ENCODE assay signal across 8 cellular contexts in genomic region chr17:31550389-31551056, GRCh38.
DNase-seq lines count a peak whose midpoint lies in the region; ATAC-seq and TF ChIP-seq lines count a peak whose summit lies in the region.

No MANE protein-coding gene starts in this region.

- H3K79me1 ChIP-seq in H9 (ENCODE audit: insufficient read depth, low read depth, low read length, poor library complexity, severe bottlenecking) = no peaks in the 10 kb centered on the region

- TF ChIP-seq CTCF in H9 (conservative IDR thresholded peaks at IDR 0.05) = no peak

- peaks cover 56% of the 10 kb centered on the region for H3K27me3 Mint-ChIP-seq in H9 (ENCODE audit: low read depth)
- peaks cover 21% of the 10 kb centered on the region for H3K27me3 Mint-ChIP-seq in activated T-helper 1 cell treated with anti-CD3 and anti-CD28 coated beads, Interleukin-12 subunit alpha, Interleukin-12 subunit beta, Interleukin-2, Interleukin-4 antibody, amounts not matched to agents 30 ng/mL and 10 ng/mL and 1 ng/mL, durations not matched to agents 14 hours and 24 hours and 36 hours (ENCODE audit: insufficient read depth)

- H3K14ac ChIP-seq in H9 (ENCODE audit: insufficient read depth, low read length) = no peak overlapping the region

- H3K18ac ChIP-seq in H9 (ENCODE audit: insufficient read length, low read depth, low read length) = no peak overlapping the region

- WGBS in H9 (ENCODE audit: extremely low coverage, insufficient read length, low lambda C conversion rate) = no CpG with 5 or more reads among the region's 17 CpGs

- H3K9me3 ChIP-seq in H9 (ENCODE audit: control insufficient read depth, low read depth, low read length) (no peaks in the 10 kb centered on the region), iPS-18a (ENCODE audit: control insufficient read depth, low read depth, low read length) (no peaks in the 10 kb centered on the region), subcutaneous abdominal adipose tissue (ENCODE audit: control insufficient read depth in 5 of 5, low read length in 5 of 5) (no peaks in the 10 kb centered on the region)

- intact Hi-C loops in activated T-helper 1 cell treated with anti-CD3 and anti-CD28 coated beads, Interleukin-12 subunit alpha, Interleukin-12 subunit beta, Interleukin-2, Interleukin-4 antibody, amounts not matched to agents 30 ng/mL and 10 ng/mL and 1 ng/mL, durations not matched to agents 14 hours and 24 hours and 36 hours (cut with micrococcal nuclease) = loop anchor here (1.0 kb wide), 3 partner anchors 8 to 130 kb away; no protein-coding TSS in a partner anchor

- H3K4me1 Mint-ChIP-seq in H9 = peaks cover 2 to 10% of the 10 kb centered on the region in 2 experiments; a peak in 1 of 4 replicates
- H3K4me1 Mint-ChIP-seq in activated T-helper 1 cell treated with anti-CD3 and anti-CD28 coated beads, Interleukin-12 subunit alpha, Interleukin-12 subunit beta, Interleukin-2, Interleukin-4 antibody, amounts not matched to agents 30 ng/mL and 10 ng/mL and 1 ng/mL, durations not matched to agents 14 hours and 24 hours and 36 hours (ENCODE audit: low read depth) = peaks cover 20% of the 10 kb centered on the region

- H2BK12ac ChIP-seq in H9 (ENCODE audit: insufficient read length, low read depth, low read length) = no peak overlapping the region

- peak overlapping the region; percentile 81 to 92 for H3K4me3 Mint-ChIP-seq in H9
- H3K4me3 Mint-ChIP-seq in activated T-helper 1 cell treated with anti-CD3 and anti-CD28 coated beads, Interleukin-12 subunit alpha, Interleukin-12 subunit beta, Interleukin-2, Interleukin-4 antibody, amounts not matched to agents 30 ng/mL and 10 ng/mL and 1 ng/mL, durations not matched to agents 14 hours and 24 hours and 36 hours = peak overlapping the region; percentile 70

- H3K9me3 Mint-ChIP-seq in H9 = no peaks in the 10 kb centered on the region; a peak in 2 of 5 replicates
- H3K9me3 Mint-ChIP-seq in activated T-helper 1 cell treated with anti-CD3 and anti-CD28 coated beads, Interleukin-12 subunit alpha, Interleukin-12 subunit beta, Interleukin-2, Interleukin-4 antibody, amounts not matched to agents 30 ng/mL and 10 ng/mL and 1 ng/mL, durations not matched to agents 14 hours and 24 hours and 36 hours = no peaks in the 10 kb centered on the region

- no peaks in the 10 kb centered on the region for H3K27me3 ChIP-seq in H9 (ENCODE audit: insufficient read depth, low read length)
- peaks cover 48% of the 10 kb centered on the region for H3K27me3 ChIP-seq in iPS-18a (ENCODE audit: control insufficient read depth, insufficient read depth, low read length)
- H3K27me3 ChIP-seq in subcutaneous abdominal adipose tissue (ENCODE audit: control insufficient read depth in 5 of 5, insufficient read depth in 4 of 5, low read length in 5 of 5) = no peaks in the 10 kb centered on the region

- no peaks in the 10 kb centered on the region for H3K79me2 ChIP-seq in H9 (ENCODE audit: insufficient read depth, low read length)

- no peak overlapping the region for H4K5ac ChIP-seq in H9 (ENCODE audit: insufficient read length, low read depth, low read length)

- no peak overlapping the region for H3T11ph ChIP-seq in H9 (ENCODE audit: low read length)

- no peak overlapping the region for H3K56ac ChIP-seq in H9 (ENCODE audit: insufficient read length, low read depth, low read length)

- H3K23me2 ChIP-seq in H9 (ENCODE audit: insufficient read length, low read depth, low read length, poor library complexity, severe bottlenecking) = peaks cover 7% of the 10 kb centered on the region

- no peak overlapping the region for H4K8ac ChIP-seq in H9 (replicated peaks; ENCODE audit: insufficient read length, low read depth, low read length)

- no peak overlapping the region for H3K27ac Mint-ChIP-seq in H9
- peak overlapping the region; percentile 58 for H3K27ac Mint-ChIP-seq in activated T-helper 1 cell treated with anti-CD3 and anti-CD28 coated beads, Interleukin-12 subunit alpha, Interleukin-12 subunit beta, Interleukin-2, Interleukin-4 antibody, amounts not matched to agents 30 ng/mL and 10 ng/mL and 1 ng/mL, durations not matched to agents 14 hours and 24 hours and 36 hours

- H2BK20ac ChIP-seq in H9 (ENCODE audit: low read depth, low read length, poor library complexity, severe bottlenecking) = no peak overlapping the region

- H3K4me1 ChIP-seq in H9 (ENCODE audit: insufficient read depth, low read length) (0 out of 2 replicates have a peak, but pooled peaks cover 2% of the 10 kb centered on the region), iPS-18a (ENCODE audit: control insufficient read depth, low read depth, low read length) (no peaks in the 10 kb centered on the region), subcutaneous abdominal adipose tissue (ENCODE audit: control insufficient read depth in 5 of 5, insufficient read depth in 5 of 5, low read length in 5 of 5) (peaks cover 0 to 15% (median 8%) of the 10 kb centered on the region in 5 donors)

- H3K23ac ChIP-seq in H9 (ENCODE audit: insufficient read length, low read depth, low read length) = no peak overlapping the region

- H2AFZ ChIP-seq in H9 (ENCODE audit: low read length) = no peak overlapping the region

- peak; percentile 26 for DNase-seq in AG08396 (ENCODE audit: low spot score)
- no peak for DNase-seq in H9
- DNase-seq in activated T-helper 1 cell treated with anti-CD3 and anti-CD28 coated beads, Interleukin-12 subunit alpha, Interleukin-12 subunit beta, Interleukin-2, Interleukin-4 antibody, amounts not matched to agents 30 ng/mL and 10 ng/mL and 1 ng/mL, durations not matched to agents 14 hours and 24 hours and 36 hours (ENCODE audit: low spot score) = no peak
- DNase-seq in NCI-H446 (lab: John Stamatoyannopoulos, UW) = no peak

- no peak overlapping the region for H2BK120ac ChIP-seq in H9 (ENCODE audit: low read depth, low read length, poor library complexity, severe bottlenecking)

- H3K4me2 ChIP-seq in H9 (ENCODE audit: insufficient read depth, insufficient read length, low read length) = peak overlapping the region; percentile 43

- no peak overlapping the region for H2AK5ac ChIP-seq in H9 (ENCODE audit: insufficient read length, low read length)

- H3K36me3 ChIP-seq in iPS-18a (ENCODE audit: control insufficient read depth, low read depth, low read length) = no peaks in the 10 kb centered on the region
- H3K36me3 ChIP-seq in subcutaneous abdominal adipose tissue (ENCODE audit: control insufficient read depth in 5 of 5, insufficient read depth in 5 of 5, low read length in 5 of 5) = no peaks in the 10 kb centered on the region

- H3K36me3 Mint-ChIP-seq in H9 (ENCODE audit: insufficient read depth in 1 of 3, low read depth in 3 of 3) = peaks cover 0 to 2% (median 0%) of the 10 kb centered on the region in 3 experiments; a peak in 2 of 7 replicates
- peaks cover 4% of the 10 kb centered on the region for H3K36me3 Mint-ChIP-seq in activated T-helper 1 cell treated with anti-CD3 and anti-CD28 coated beads, Interleukin-12 subunit alpha, Interleukin-12 subunit beta, Interleukin-2, Interleukin-4 antibody, amounts not matched to agents 30 ng/mL and 10 ng/mL and 1 ng/mL, durations not matched to agents 14 hours and 24 hours and 36 hours (ENCODE audit: low read depth)

- H3K4ac ChIP-seq in H9 (ENCODE audit: low read depth, low read length) = no peak overlapping the region

- H3K27ac ChIP-seq in H9 (ENCODE audit: insufficient read length, low read depth, low read length) = no peak overlapping the region
- H3K27ac ChIP-seq in iPS-18a (ENCODE audit: low read length) = no peak overlapping the region
- peak overlapping the region; percentile 80 for H3K27ac ChIP-seq in subcutaneous abdominal adipose tissue (ENCODE audit: low read depth, low read length)

- no peak overlapping the region for H3K9ac ChIP-seq in H9 (ENCODE audit: extremely low read depth, insufficient read length, low read length)
- peak overlapping the region; percentile 10 for H3K9ac ChIP-seq in iPS-18a (ENCODE audit: low read length)
- peak overlapping the region in 3 of 5 donors; percentile 62 to 75 (median 68) for H3K9ac ChIP-seq in subcutaneous abdominal adipose tissue (ENCODE audit: low read length in 5 of 5)

- no peak overlapping the region for H2BK15ac ChIP-seq in H9 (ENCODE audit: low read depth, low read length)

- ATAC-seq in GM19035 (IDR thresholded peaks at IDR 0.05; ENCODE audit: unreplicated experiment) = no peak
- no peak for ATAC-seq in activated CD4-positive, CD25-positive, alpha-beta regulatory T cell treated with anti-CD3 and anti-CD28 coated beads, Interleukin-2, amount 50 U/mL, for 24 hours

- no peak overlapping the region for H2BK5ac ChIP-seq in H9 (ENCODE audit: insufficient read length, low read length)

- no peak overlapping the region for H4K91ac ChIP-seq in H9 (ENCODE audit: insufficient read length, low read depth, low read length)

- no peaks in the 10 kb centered on the region for H4K20me1 ChIP-seq in H9 (ENCODE audit: control insufficient read depth, insufficient read depth, insufficient read length)

- peak overlapping the region; percentile 94 for H3K4me3 ChIP-seq in iPS-18a (ENCODE audit: low read length)
- peak overlapping the region; percentile 57 to 87 (median 79) for H3K4me3 ChIP-seq in subcutaneous abdominal adipose tissue (ENCODE audit: low read depth in 1 of 5, low read length in 5 of 5)
